12 cellular contexts compared by ENCODE assay signal in the genomic region with DNA sequence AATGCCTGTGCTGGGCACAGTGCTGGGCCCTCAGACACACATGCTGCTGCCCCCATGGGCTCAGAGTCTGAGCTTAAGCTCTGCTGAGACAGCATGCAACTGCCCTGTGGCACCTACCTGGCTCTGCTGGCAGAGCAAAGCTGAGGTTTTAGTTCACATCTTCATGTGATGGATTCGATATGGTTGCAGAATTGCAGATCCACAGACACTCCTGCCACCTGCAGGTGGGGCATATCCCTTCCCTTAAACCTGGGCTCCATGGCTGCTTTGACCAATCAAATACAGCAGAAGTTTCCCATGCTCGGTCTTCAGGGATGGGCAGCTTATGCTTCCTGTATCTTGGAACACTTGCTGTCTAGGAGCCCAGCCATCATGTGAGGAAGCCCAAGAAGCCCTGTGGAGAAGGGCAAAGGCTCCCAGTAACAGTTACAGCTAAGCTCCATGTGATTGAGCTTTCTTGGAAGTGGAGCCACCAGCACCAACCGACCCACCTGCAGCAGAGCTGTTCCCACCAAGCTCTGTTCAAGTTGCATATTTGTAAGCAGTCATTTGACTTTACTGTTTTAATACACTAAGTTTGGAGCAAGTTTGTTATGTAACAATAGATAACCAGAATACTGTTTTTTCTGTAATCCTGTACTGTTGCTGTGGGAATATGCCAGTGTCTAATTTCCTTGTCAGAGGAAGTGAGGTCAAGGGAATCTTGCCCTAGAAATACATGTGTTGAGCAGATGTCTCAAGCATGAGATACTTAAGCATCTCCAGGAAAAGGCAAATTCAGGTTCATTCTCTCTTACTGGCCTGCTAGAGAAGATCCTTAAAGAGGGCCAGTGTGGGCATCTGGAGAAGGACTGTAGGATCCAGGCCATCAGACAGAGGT.
DNase-seq lines count a peak whose midpoint lies in the region; ATAC-seq and TF ChIP-seq lines count a peak whose summit lies in the region.
"Had no signal": no experiment of that assay in that cellular context is flagged by ENCODE, and none has a peak within 500 bp of the region (broad histone marks: within the 10 kb centered on the region; RNA-seq: fewer than 3 reads in every experiment).

No MANE protein-coding gene starts in this region.

- H3K9ac ChIP-seq in DND-41 (ENCODE audit: low read depth, low read length) = no peak overlapping the region

- peak; percentile 24 for TF ChIP-seq CTCF in DND-41 (IDR thresholded peaks at IDR 0.05; ENCODE audit: borderline replicate concordance, extremely low read depth, low read length, poor library complexity, severe bottlenecking)
- TF ChIP-seq CTCF in GM13977 (IDR thresholded peaks at IDR 0.05; ENCODE audit: extremely low read depth, insufficient read depth, missing control alignments) = peak; percentile 1
- peak; percentile 13 for TF ChIP-seq CTCF in RWPE2 (IDR thresholded peaks at IDR 0.05; ENCODE audit: poor library complexity, severe bottlenecking)
- TF ChIP-seq CTCF in stomach (IDR thresholded peaks at IDR 0.05) = no peak

- H3K36me3 ChIP-seq in DND-41 (ENCODE audit: insufficient read depth, low read length) = no peaks in the 10 kb centered on the region
- no peaks in the 10 kb centered on the region for H3K36me3 ChIP-seq in RWPE2 (ENCODE audit: low read depth)
- H3K36me3 ChIP-seq in stomach = no peaks in the 10 kb centered on the region

- H3K27ac ChIP-seq in DND-41 (ENCODE audit: low read length) (no peak overlapping the region), RWPE2 (ENCODE audit: poor library complexity, severe bottlenecking) (peak overlapping the region; percentile 78), stomach (no peak overlapping the region)

- H3K4me3 ChIP-seq in DND-41 (ENCODE audit: low read depth in 1 of 2, low read length in 2 of 2) (no peak overlapping the region), RWPE2 (ENCODE audit: severe bottlenecking) (no peak overlapping the region), stomach (no peak overlapping the region)

- H3K4me1 ChIP-seq in DND-41 (ENCODE audit: insufficient read depth, low read length) (no peaks in the 10 kb centered on the region), RWPE2 (ENCODE audit: insufficient read depth, poor library complexity, severe bottlenecking) (peaks cover 27% of the 10 kb centered on the region), stomach (peaks cover 0 to 32% (median 16%) of the 10 kb centered on the region in 4 donors)

- H2AFZ ChIP-seq in DND-41 (ENCODE audit: low read depth, low read length) = no peak overlapping the region

- no peak overlapping the region for H3K4me2 ChIP-seq in DND-41 (ENCODE audit: insufficient read depth, low read length)

- H3K79me2 ChIP-seq in DND-41 (ENCODE audit: insufficient read depth, low read length) = no peaks in the 10 kb centered on the region

- intact Hi-C loops in stomach (cut with DNase I; ENCODE audit: low total_unique reads) = no loop called here

- WGBS in stomach, 5 donors = 84 to 91% (median 86%) methylated on average over 3 of the region's 3 CpGs

- peaks cover 25% of the 10 kb centered on the region for H4K20me1 ChIP-seq in DND-41 (ENCODE audit: insufficient read depth, low read length)

- no peak for DNase-seq in DND-41
- DNase-seq in GM13977 (ENCODE audit: low spot score) = no peak
- DNase-seq in RWPE2 (ENCODE audit: low spot score) = no peak
- DNase-seq in iris pigment epithelial cell (ENCODE audit: low read depth) = peak; percentile 47
- DNase-seq in stomach = no peak
- no peak for DNase-seq in NCI-H524 (lab: John Stamatoyannopoulos, UW)
- DNase-seq: activated CD4-positive, CD25-positive, alpha-beta regulatory T cell; activated naive CD4-positive, alpha-beta T cell treated with anti-CD3 and anti-CD28 coated beads for 36 hours; KG1; occipital lobe; stimulated activated CD4-positive, alpha-beta T cell treated with anti-CD3 and anti-CD28 coated beads, Interleukin-2, amount 100 ng/mL, for 48 hours had no signal

- no peak for TF ChIP-seq POLR2A in stomach (IDR thresholded peaks at IDR 0.05)

- H3K27me3 ChIP-seq in DND-41 (ENCODE audit: insufficient read depth, low read length, poor library complexity) (peaks cover 62% of the 10 kb centered on the region), RWPE2 (ENCODE audit: insufficient read depth, poor library complexity, severe bottlenecking) (no peaks in the 10 kb centered on the region), stomach (no peaks in the 10 kb centered on the region)

- peaks cover 13% of the 10 kb centered on the region for H3K9me3 ChIP-seq in DND-41 (ENCODE audit: insufficient read depth, low read length, severe bottlenecking)
- H3K9me3 ChIP-seq in RWPE2 (ENCODE audit: severe bottlenecking) = no peaks in the 10 kb centered on the region
- peaks cover 0 to 8% (median 0%) of the 10 kb centered on the region in 4 donors for H3K9me3 ChIP-seq in stomach

- ATAC-seq in DND-41 (ENCODE audit: insufficient read depth, low read depth) (no peak; the same call in 2 of the 3 replicates), RWPE2 (ENCODE audit: low read depth) (no peak), GM18520 (IDR thresholded peaks at IDR 0.05; ENCODE audit: unreplicated experiment) (no peak)

- in situ Hi-C loops in GM13977 (cut with MboI; ENCODE audit: low pct_unique_long_range_greater_than_20kb, low sequenced_read_pairs, unreplicated experiment) = no loop called here

- no peak for TF ChIP-seq EP300 in stomach (IDR thresholded peaks at IDR 0.05)

Comparison
In these comparisons a context has a peak if more than half of its experiments do, and no peak if none do; other contexts are left out.
1. CTCF ChIP-seq: peak in DND-41 (single experiment), GM13977 (single experiment) and RWPE2 (single experiment); none in stomach (0 of 7).